ENCODE assay signal across 25 cellular contexts in genomic region chr6:88403486-88403885, GRCh38.
"Had no signal": no experiment of that assay in that cellular context is flagged by ENCODE, and none has a peak within 500 bp of the region (broad histone marks: within the 10 kb centered on the region; RNA-seq: fewer than 3 reads in every experiment).

No MANE protein-coding gene starts in this region.

- H3K27me3 ChIP-seq: brain microvascular endothelial cell, gastrocnemius medialis, left lung, neural progenitor cell, tibial nerve had no signal

- H2AFZ ChIP-seq: neural progenitor cell had no signal

- DNase-seq: activated CD4-positive, alpha-beta T cell treated with anti-CD3 and anti-CD28 coated beads for 48 hours; activated CD4-positive, alpha-beta T cell treated with anti-CD3 and anti-CD28 coated beads, Interleukin-2, amount 50 U/mL, for 48 hours; activated CD8-positive, alpha-beta memory T cell treated with anti-CD3 and anti-CD28 coated beads for 24 hours; activated effector memory CD4-positive, alpha-beta T cell treated with Interleukin-2 at 50 U/mL for 16 hours; activated naive CD4-positive, alpha-beta T cell treated with Interleukin-2 at 50 U/mL for 16 hours; brain microvascular endothelial cell; effector memory CD4-positive, alpha-beta T cell; gastrocnemius medialis; hypothalamus; immature natural killer cell; left lung; lower lobe of right lung; mesenchymal stem cell; naive thymus-derived CD8-positive, alpha-beta T cell; occipital lobe; posterior cingulate gyrus; right cardiac atrium; spleen; stimulated activated naive CD4-positive, alpha-beta T cell treated with Interleukin-2 at 50 U/mL for 16 hours; T-helper 17 cell; T1000 had no signal

- H3K4me1 ChIP-seq: gastrocnemius medialis, left lung, lower lobe of right lung, spleen, tibial nerve had no signal

- H3K36me3 ChIP-seq: brain microvascular endothelial cell, gastrocnemius medialis, left lung, lower lobe of right lung, neural progenitor cell, spleen, tibial nerve had no signal

- H3K4me3 ChIP-seq: coronary artery, dorsolateral prefrontal cortex, gastrocnemius medialis, left lung, lower lobe of right lung, neural progenitor cell, spleen, tibial nerve had no signal

- H3K27ac ChIP-seq: brain microvascular endothelial cell, coronary artery, gastrocnemius medialis, left lung, lower lobe of right lung, neural progenitor cell, spleen, tibial nerve had no signal

- H3K9me3 ChIP-seq: gastrocnemius medialis, lower lobe of right lung had no signal

- H3K9ac ChIP-seq: neural progenitor cell had no signal

- ATAC-seq: gastrocnemius medialis; left lung; lower lobe of right lung; naive thymus-derived CD8-positive, alpha-beta T cell; right cardiac atrium; T-helper 17 cell had no signal

- H3K4me2 ChIP-seq: neural progenitor cell had no signal
